ENCODE assay signal across 8 cellular contexts in genomic region chr3:88180398-88180999, GRCh38. TPM values are rescaled to one million over a fixed set of nuclear protein-coding genes. Genes with fewer than 3 reads are reported as not detected.
DNase-seq lines count a peak whose midpoint lies in the region; ATAC-seq and TF ChIP-seq lines count a peak whose summit lies in the region.
"Had no signal": no experiment of that assay in that cellular context is flagged by ENCODE, and none has a peak within 500 bp of the region (broad histone marks: within the 10 kb centered on the region; RNA-seq: fewer than 3 reads in every experiment).

No MANE protein-coding gene starts in this region.

- peak; percentile 6 for DNase-seq in DMS79 treated with DMSO at 0.1 percent for 48 hours (lab: John Stamatoyannopoulos, UW)
- DNase-seq in OCI-M1 (lab: John Stamatoyannopoulos, UW): peak; percentile 87
- peak; percentile 53 to 66 for DNase-seq in erythroblast (lab: John Stamatoyannopoulos, UW)
- DNase-seq in type B pancreatic cell (ENCODE audit: extremely low spot score, unreplicated experiment): no peak
- no peak for DNase-seq in DMS153 treated with DMSO at 0.1 percent for 48 hours (lab: John Stamatoyannopoulos, UW; ENCODE audit: unreplicated experiment)

- no peaks in the 10 kb centered on the region for H3K4me1 Mint-ChIP-seq in type B pancreatic cell (ENCODE audit: unreplicated experiment)

- H3K27ac Mint-ChIP-seq in type B pancreatic cell: no peak overlapping the region
- H3K27ac Mint-ChIP-seq: activated naive CD4-positive, alpha-beta T cell treated with anti-CD3 and anti-CD28 coated beads, Interleukin-2, amount 50 U/mL, for 24 hours had no signal

- no peak overlapping the region for H3K4me3 Mint-ChIP-seq in type B pancreatic cell
- H3K4me3 Mint-ChIP-seq: activated naive CD4-positive, alpha-beta T cell treated with anti-CD3 and anti-CD28 coated beads, Interleukin-2, amount 50 U/mL, for 24 hours had no signal

- H3K9me3 Mint-ChIP-seq in type B pancreatic cell: peaks cover 9% of the 10 kb centered on the region
- H3K9me3 Mint-ChIP-seq: activated naive CD4-positive, alpha-beta T cell treated with anti-CD3 and anti-CD28 coated beads, Interleukin-2, amount 50 U/mL, for 24 hours had no signal

- peak; percentile 59 for TF ChIP-seq CTCF in type B pancreatic cell (conservative IDR thresholded peaks at IDR 0.05)

- H3K36me3 Mint-ChIP-seq in type B pancreatic cell: no peaks in the 10 kb centered on the region

- peaks cover 3% of the 10 kb centered on the region for H3K27me3 Mint-ChIP-seq in type B pancreatic cell
- H3K27me3 Mint-ChIP-seq: activated naive CD4-positive, alpha-beta T cell treated with anti-CD3 and anti-CD28 coated beads, Interleukin-2, amount 50 U/mL, for 24 hours had no signal

- ATAC-seq in GM18858 (IDR thresholded peaks at IDR 0.05; ENCODE audit: unreplicated experiment) (peak; percentile 92), HG03025 (IDR thresholded peaks at IDR 0.05; ENCODE audit: low FRiP score, unreplicated experiment) (peak; percentile 86)

- no peak for TF ChIP-seq POLR2A in erythroblast (IDR thresholded peaks at IDR 0.05; ENCODE audit: low read length)

RNA-seq across cellular contexts. Expression of gene C3orf38, which starts 30.7 kb away (rescaled TPM):
- 27.2 and 31.1 TPM in 2 replicates for total RNA-seq in type B pancreatic cell (ENCODE audit: low replicate concordance)

Comparison
In these comparisons a context has a peak if more than half of its experiments do, and no peak if none do; other contexts are left out.
1. DNase-seq: peak in DMS79 treated with DMSO at 0.1 percent for 48 hours (single experiment), OCI-M1 (single experiment) and erythroblast (2 of 2); none in type B pancreatic cell (single experiment) and DMS153 treated with DMSO at 0.1 percent for 48 hours (single experiment).